20 cellular contexts compared by ENCODE assay signal in genomic region chr9:109060235-109060634, GRCh38. TPM values are rescaled to one million over a fixed set of nuclear protein-coding genes. Genes with fewer than 3 reads are reported as not detected.
DNase-seq lines count a peak whose midpoint lies in the region; ATAC-seq, FAIRE-seq and TF ChIP-seq lines count a peak whose summit lies in the region.
"Had no signal": no experiment of that assay in that cellular context is flagged by ENCODE, and none has a peak within 500 bp of the region (broad histone marks: within the 10 kb centered on the region; RNA-seq: fewer than 3 reads in every experiment).

No MANE protein-coding gene starts in this region.

- peak overlapping the region; percentile 64 for H3K27ac ChIP-seq in 22Rv1
- peak overlapping the region; percentile 18 for H3K27ac ChIP-seq in hepatocyte
- H3K27ac ChIP-seq in transverse colon, result peak overlapping the region in 3 of 4 donors; percentile 18 to 20 (median 18)
- H3K27ac ChIP-seq in gastroesophageal sphincter, result no peak overlapping the region

- 50% methylated on average over 3 of the region's 3 CpGs for WGBS in hepatocyte (ENCODE audit: low lambda C conversion rate, missing lambda C conversion rate)
- WGBS in transverse colon (ENCODE audit: low coverage in 1 of 2), 2 donors, result 46 to 51% methylated on average over 3 of the region's 3 CpGs
- WGBS in gastroesophageal sphincter (ENCODE audit: low coverage in 1 of 2), 2 donors, result 56 to 71% methylated on average over 3 of the region's 3 CpGs

- no peak for TF ChIP-seq EP300 in transverse colon (IDR thresholded peaks at IDR 0.05; ENCODE audit: low read depth)
- no peak for TF ChIP-seq EP300 in gastroesophageal sphincter (IDR thresholded peaks at IDR 0.05)

- H4K20me1 ChIP-seq in hepatocyte (ENCODE audit: insufficient read depth, poor library complexity, severe bottlenecking), result no peaks in the 10 kb centered on the region

- DNase-seq in H54 (ENCODE audit: insufficient read length, low spot score), result no peak
- DNase-seq in hepatocyte (ENCODE audit: low spot score), result no peak
- no peak for DNase-seq in transverse colon
- DNase-seq in activated gamma-delta T cell (lab: John Stamatoyannopoulos, UW), result no peak
- DNase-seq in NCI-H2029 (lab: John Stamatoyannopoulos, UW), result no peak
- DNase-seq: ACHN; BE2C; C1 segment of cervical spinal cord; CD4-positive, CD25-positive, alpha-beta regulatory T cell; CD8-positive, alpha-beta memory T cell; COR-L47; HCEC 1CT; IMR-90 had no signal

- H3K4me2 ChIP-seq in hepatocyte, result no peak overlapping the region

- peaks cover 3% of the 10 kb centered on the region for H3K36me3 ChIP-seq in hepatocyte (replicated peaks; ENCODE audit: insufficient read depth, low read depth)
- H3K36me3 ChIP-seq in transverse colon, result peaks cover 0 to 33% (median 15%) of the 10 kb centered on the region in 4 donors
- peaks cover 0 to 100% of the 10 kb centered on the region in 2 donors for H3K36me3 ChIP-seq in gastroesophageal sphincter

- H3K9me2 ChIP-seq in hepatocyte (replicated peaks; ENCODE audit: insufficient read depth), result no peaks in the 10 kb centered on the region

- in situ Hi-C loops in transverse colon (cut with MboI; ENCODE audit: low pct_ligation_motif_present in 1 of 4, low pct_unique_long_range_greater_than_20kb in 1 of 4, low sequenced_read_pairs in 3 of 4), result no loop called here

- H3K4me3 ChIP-seq in hepatocyte (no peak overlapping the region), transverse colon (no peak overlapping the region), gastroesophageal sphincter (no peak overlapping the region)

- H3K27me3 ChIP-seq in hepatocyte (no peaks in the 10 kb centered on the region), transverse colon (no peaks in the 10 kb centered on the region), gastroesophageal sphincter (no peaks in the 10 kb centered on the region)
- H3K27me3 ChIP-seq: BE2C had no signal

- FAIRE-seq in H54 (lab: Jason Lieb, UNC), result peak; percentile 27
- FAIRE-seq: D721Med, G401.6, GM12891, GM19239, HTR-8/SVneo had no signal

- H3K4me1 ChIP-seq in hepatocyte (ENCODE audit: insufficient read depth), result peaks cover 9% of the 10 kb centered on the region
- H3K4me1 ChIP-seq in transverse colon, result peaks cover 0 to 15% (median 4%) of the 10 kb centered on the region in 4 donors
- H3K4me1 ChIP-seq in gastroesophageal sphincter, result no peaks in the 10 kb centered on the region
- H3K4me1 ChIP-seq: BE2C had no signal

- H3K9me3 ChIP-seq in hepatocyte (ENCODE audit: low read depth) (no peaks in the 10 kb centered on the region), transverse colon (no peaks in the 10 kb centered on the region), gastroesophageal sphincter (no peaks in the 10 kb centered on the region)
- H3K9me3 ChIP-seq: BE2C had no signal

- no peak for ATAC-seq in gastroesophageal sphincter

- intact Hi-C loops in transverse colon (cut with DNase I; ENCODE audit: low total_unique reads), result no loop called here

- TF ChIP-seq CTCF in 22Rv1 (IDR thresholded peaks at IDR 0.05), result no peak
- TF ChIP-seq CTCF in hepatocyte (IDR thresholded peaks at IDR 0.05; ENCODE audit: poor library complexity), result no peak
- TF ChIP-seq CTCF in transverse colon (IDR thresholded peaks at IDR 0.05), result no peak
- no peak for TF ChIP-seq CTCF in gastroesophageal sphincter (IDR thresholded peaks at IDR 0.05)

- no peak for TF ChIP-seq POLR2A in H54 (IDR thresholded peaks at IDR 0.05; ENCODE audit: low read depth, low read length)
- no peak for TF ChIP-seq POLR2A in transverse colon (IDR thresholded peaks at IDR 0.05)
- TF ChIP-seq POLR2A in gastroesophageal sphincter (IDR thresholded peaks at IDR 0.05), result no peak

- H2AFZ ChIP-seq in hepatocyte, result no peak overlapping the region

- H3K79me2 ChIP-seq in hepatocyte, result no peaks in the 10 kb centered on the region

RNA-seq across cellular contexts. Expression of gene CTNNAL1, which starts 46.9 kb away (rescaled TPM):
- total RNA-seq in hepatocyte, result 46.3 and 54.5 TPM in 2 replicates
- 57.4 and 64.1 TPM in 2 replicates for polyA plus RNA-seq in hepatocyte
- 10 to 100 TPM in 1 of 4 donors, 1 to 10 TPM in 3; 6.0 to 12.1 (median 8.1) TPM for total RNA-seq in transverse colon
- 100 to 1,000 TPM in 1 of 4 donors, 10 to 100 TPM in 3; 66.3 to 111 (median 83.1) TPM for total RNA-seq in gastroesophageal sphincter

RNA-seq across cellular contexts. Expression of gene TMEM245, which starts 59.5 kb away (rescaled TPM):
- 101 and 122 TPM in 2 replicates for total RNA-seq in hepatocyte
- 54.9 and 63.5 TPM in 2 replicates for polyA plus RNA-seq in hepatocyte
- total RNA-seq in transverse colon, result 10 to 100 TPM; 28.5 to 63.6 (median 58.7) TPM
- total RNA-seq in gastroesophageal sphincter, result 100 to 1,000 TPM; 130 to 180 (median 142) TPM

Comparison
In these comparisons a context has a peak if more than half of its experiments do, and no peak if none do; other contexts are left out.
1. H3K27ac ChIP-seq: peak in 22Rv1 (single experiment), hepatocyte (single experiment) and transverse colon (3 of 4); none in gastroesophageal sphincter (0 of 4).